Comparison of ENCODE assay signal across 25 cellular contexts in genomic region chr2:17899871-17900270, GRCh38. TPM values are rescaled to one million over a fixed set of nuclear protein-coding genes. Genes with fewer than 3 reads are reported as not detected.
A peak's percentile ranks its signal among the peaks of the same experiment; 100 is the strongest.
DNase-seq lines count a peak whose midpoint lies in the region; ATAC-seq and TF ChIP-seq lines count a peak whose summit lies in the region.
"Had no signal": no experiment of that assay in that cellular context is flagged by ENCODE, and none has a peak within 500 bp of the region (broad histone marks: within the 10 kb centered on the region; RNA-seq: fewer than 3 reads in every experiment).

No MANE protein-coding gene starts in this region.

- no peaks in the 10 kb centered on the region for H3K36me3 ChIP-seq in OCI-LY7 (ENCODE audit: insufficient read depth, low read length)
- H3K36me3 ChIP-seq: MG63 had no signal

- H3K4me2 ChIP-seq in OCI-LY7 (ENCODE audit: low read length), result no peak overlapping the region

- H3K27ac Mint-ChIP-seq in neural crest cell (ENCODE audit: unreplicated experiment) (peak overlapping the region; percentile 21), T-helper 17 cell (no peak overlapping the region)
- H3K27ac Mint-ChIP-seq: B cell; CD8-positive, alpha-beta T cell had no signal

- no peaks in the 10 kb centered on the region for H3K9me3 Mint-ChIP-seq in neural crest cell

- H3K9me2 ChIP-seq in OCI-LY7 (ENCODE audit: insufficient read depth, low read length), result no peaks in the 10 kb centered on the region

- no peak overlapping the region for H3K27ac ChIP-seq in OCI-LY7 (ENCODE audit: low read depth, low read length, poor library complexity, severe bottlenecking)
- H3K27ac ChIP-seq: 22Rv1, C4-2B, SK-N-MC had no signal

- intact Hi-C loops in OCI-LY7 (cut with micrococcal nuclease; ENCODE audit: unreplicated experiment) (no loop called here), posterior vena cava (cut with DNase I) (loop anchor here in 1 of 2 donors (5.0 kb wide), 1 partner anchor 1253 kb away; no protein-coding TSS in a partner anchor)

- no TSS peak for BruUV-seq in OCI-LY7 (replicated peaks; lab: Mats Ljungman, UMichigan)

- no peaks in the 10 kb centered on the region for H3K4me1 ChIP-seq in OCI-LY7 (ENCODE audit: insufficient read depth, low read length, poor library complexity, severe bottlenecking)
- H3K4me1 ChIP-seq: Caco-2 had no signal

- TF ChIP-seq CTCF in neural crest cell (conservative IDR thresholded peaks at IDR 0.05) (no peak), OCI-LY7 (conservative IDR thresholded peaks at IDR 0.05; ENCODE audit: low read length) (no peak)

- H3K36me3 Mint-ChIP-seq in neural crest cell (ENCODE audit: low read depth), result no peaks in the 10 kb centered on the region
- H3K36me3 Mint-ChIP-seq in T-helper 17 cell (ENCODE audit: low read depth), result peaks cover 2% of the 10 kb centered on the region
- H3K36me3 Mint-ChIP-seq: CD8-positive, alpha-beta T cell had no signal

- POLR2A ChIA-PET in OCI-LY7 (lab: Charles Lee), result no interaction called here

- no peaks in the 10 kb centered on the region for H3K79me2 ChIP-seq in OCI-LY7 (ENCODE audit: insufficient read depth, low read depth, low read length)

- H3K4me1 Mint-ChIP-seq in neural crest cell, result no peaks in the 10 kb centered on the region
- H3K4me1 Mint-ChIP-seq in T-helper 17 cell, result no peaks in the 10 kb centered on the region
- H3K4me1 Mint-ChIP-seq: B cell had no signal

- H3K27me3 Mint-ChIP-seq in neural crest cell (ENCODE audit: low read depth) (peaks cover 4% of the 10 kb centered on the region), T-helper 17 cell (peaks cover 15% of the 10 kb centered on the region)

- H3K4me3 ChIP-seq in OCI-LY7 (ENCODE audit: low read depth, low read length, poor library complexity, severe bottlenecking), result no peak overlapping the region
- H3K4me3 ChIP-seq: K562, MG63, SK-N-MC had no signal

- no peak overlapping the region for H2AFZ ChIP-seq in OCI-LY7 (ENCODE audit: low read length)

- CTCF ChIA-PET in OCI-LY7 (lab: Charles Lee; ENCODE audit: unreplicated experiment), result no interaction called here

- no peak for ATAC-seq in T-helper 17 cell
- ATAC-seq: CD8-positive, alpha-beta T cell; K562 had no signal

- H3K4me3 Mint-ChIP-seq in neural crest cell (no peak overlapping the region), T-helper 17 cell (no peak overlapping the region)
- H3K4me3 Mint-ChIP-seq: B cell; CD8-positive, alpha-beta T cell had no signal

- DNase-seq in DMS153 (lab: John Stamatoyannopoulos, UW), result peak; percentile 22
- no peak for DNase-seq in DMS153 treated with DMSO at 0.1 percent for 48 hours (lab: John Stamatoyannopoulos, UW; ENCODE audit: unreplicated experiment)
- peak; percentile 49 for DNase-seq in NCI-H345 treated with DMSO at 0.1 percent for 48 hours (lab: John Stamatoyannopoulos, UW; ENCODE audit: unreplicated experiment)
- peak; percentile 29 for DNase-seq in SW480 (ENCODE audit: low spot score)
- DNase-seq in neural crest cell (ENCODE audit: low read depth, low spot score), result no peak
- no peak for DNase-seq in OCI-LY7 (ENCODE audit: low spot score)
- DNase-seq in posterior vena cava (ENCODE audit: low spot score), result no peak
- no peak for DNase-seq in T-helper 17 cell
- DNase-seq: Caco-2; CD8-positive, alpha-beta T cell; DMS 273 treated with DMSO at 0.1 percent for 48 hours; DND-41; MG63; NCI-H1105 treated with DMSO at 0.1 percent for 48 hours; NCI-H146; NCI-H2029; NCI-H2227 treated with DMSO at 0.1 percent for 48 hours; NCI-H524 treated with DMSO at 0.1 percent for 48 hours; OCI-M1; SIG-M5 had no signal

- no peaks in the 10 kb centered on the region for H4K20me1 ChIP-seq in OCI-LY7 (ENCODE audit: insufficient read depth, low read length)

- H3K9me3 ChIP-seq in OCI-LY7 (ENCODE audit: low read length) (no peaks in the 10 kb centered on the region), T-helper 17 cell (ENCODE audit: control insufficient read depth, low read length, poor library complexity, severe bottlenecking) (no peaks in the 10 kb centered on the region)

RNA-seq across cellular contexts. Expression of gene KCNS3, which starts 21.4 kb away (rescaled TPM):
- 1.4 and 2.7 TPM in 2 replicates for total RNA-seq in neural crest cell
- not detected in 2 replicates for total RNA-seq in OCI-LY7 (2014; rRNA removed; shearing (Covaris generic))
- total RNA-seq in OCI-LY7 (2022), result not detected in 2 replicates
- 1 to 10 TPM; 3.1 to 7.2 TPM for total RNA-seq in posterior vena cava
- not detected for total RNA-seq in T-helper 17 cell
- total RNA-seq: CD8-positive, alpha-beta T cell had no signal

Comparison
In these comparisons a context has a peak if more than half of its experiments do, and no peak if none do; other contexts are left out.
1. DNase-seq: peak in DMS153 (single experiment), NCI-H345 treated with DMSO at 0.1 percent for 48 hours (single experiment) and SW480 (single experiment); none in DMS153 treated with DMSO at 0.1 percent for 48 hours (single experiment), neural crest cell (single experiment), OCI-LY7 (single experiment), posterior vena cava (single experiment) and T-helper 17 cell (0 of 3).